ENCODE assay signal across 26 cellular contexts in the genomic region with DNA sequence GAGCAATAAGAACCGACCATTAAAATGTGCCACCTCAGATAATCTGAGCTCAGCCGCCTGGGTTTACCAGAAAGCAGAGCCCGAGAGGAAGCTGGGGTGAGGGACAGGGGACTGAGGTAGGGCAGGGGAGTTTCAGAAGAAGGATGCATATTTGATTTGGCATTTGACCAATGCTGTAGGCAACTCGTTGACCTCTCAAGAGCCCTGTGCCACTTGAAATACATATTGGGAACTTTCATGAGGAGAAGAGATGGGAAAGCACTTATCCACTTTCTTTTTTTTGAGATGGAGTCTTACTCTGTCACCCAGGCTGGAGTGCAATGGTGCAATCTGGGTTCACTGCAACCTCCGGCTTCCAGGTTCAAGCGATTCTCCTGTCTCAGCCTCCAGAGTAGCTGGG.
"Had no signal": no experiment of that assay in that cellular context is flagged by ENCODE, and none has a peak within 500 bp of the region (broad histone marks: within the 10 kb centered on the region; RNA-seq: fewer than 3 reads in every experiment).

No MANE protein-coding gene starts in this region.

- H3K9me3 Mint-ChIP-seq: activated naive CD4-positive, alpha-beta T cell treated with anti-CD3 and anti-CD28 coated beads for 36 hours; activated T-cell treated with anti-CD3 and anti-CD28 coated beads, Interleukin-2, amount 50 U/mL, for 4 hours; central memory CD8-positive, alpha-beta T cell had no signal

- H3K27ac Mint-ChIP-seq: activated naive CD4-positive, alpha-beta T cell treated with anti-CD3 and anti-CD28 coated beads for 36 hours; activated naive CD8-positive, alpha-beta T cell; T-helper 17 cell had no signal

- DNase-seq: activated CD4-positive, alpha-beta T cell treated with anti-CD3 and anti-CD28 coated beads for 48 hours; activated CD4-positive, alpha-beta T cell treated with anti-CD3 and anti-CD28 coated beads, Interleukin-2, amount 50 U/mL, for 4 hours; activated CD4-positive, CD25-positive, alpha-beta regulatory T cell treated with anti-CD3 and anti-CD28 coated beads, Interleukin-2, amount 50 U/mL, for 72 hours; activated effector memory CD4-positive, alpha-beta T cell treated with anti-CD3 and anti-CD28 coated beads, Interleukin-2, amount 50 U/mL, for 16 hours; activated naive CD4-positive, alpha-beta T cell treated with anti-CD3 and anti-CD28 coated beads for 36 hours; activated T-cell treated with anti-CD3 and anti-CD28 coated beads, Interleukin-2, amount 50 U/mL, for 4 hours; amygdala; cortex of kidney; MM.1S; NCI-H1105; NCI-H1436; NCI-H1694 treated with DMSO at 0.1 percent for 48 hours; NCI-H2029 treated with DMSO at 0.1 percent for 48 hours; NCI-H2171; NCI-H2227 treated with DMSO at 0.1 percent for 48 hours; NCI-H446 treated with DMSO at 0.1 percent for 48 hours; NCI-H526 treated with DMSO at 0.1 percent for 48 hours; NCI-H82; PC-3; SIG-M5; T-helper 17 cell; T-helper 9 cell had no signal

- H3K4me3 Mint-ChIP-seq: activated naive CD4-positive, alpha-beta T cell treated with anti-CD3 and anti-CD28 coated beads for 36 hours; activated naive CD8-positive, alpha-beta T cell; activated T-cell treated with anti-CD3 and anti-CD28 coated beads, Interleukin-2, amount 50 U/mL, for 4 hours; brain; central memory CD8-positive, alpha-beta T cell; T-helper 17 cell; WTC11 had no signal

- H3K27me3 Mint-ChIP-seq: brain had no signal

- H3K4me1 Mint-ChIP-seq: central memory CD8-positive, alpha-beta T cell had no signal

- H3K36me3 Mint-ChIP-seq: activated naive CD8-positive, alpha-beta T cell; brain; WTC11 had no signal
